In genomic region chr3:95037097-95037496, GRCh38 we compare ENCODE assay signal across 23 cellular contexts.
"Had no signal": no experiment of that assay in that cellular context is flagged by ENCODE, and none has a peak within 500 bp of the region (broad histone marks: within the 10 kb centered on the region; RNA-seq: fewer than 3 reads in every experiment).

No MANE protein-coding gene starts in this region.

- H3K4me3 Mint-ChIP-seq: central memory CD8-positive, alpha-beta T cell; naive thymus-derived CD8-positive, alpha-beta T cell; stimulated activated effector memory CD8-positive, alpha-beta T cell treated with anti-CD3 and anti-CD28 coated beads, Interleukin-12 subunit alpha, Interleukin-12 subunit beta, amount 100 ng/mL, for 72 hours; stimulated activated naive CD8-positive, alpha-beta T cell treated with anti-CD3 and anti-CD28 coated beads, Interleukin-15, Interleukin-2, amounts not matched to agents 100 ng/mL and 50 ng/mL, for 24 hours had no signal

- H3K4me3 ChIP-seq: dorsolateral prefrontal cortex, esophagus muscularis mucosa, gastroesophageal sphincter, lung, mucosa of descending colon, ovary, right lobe of liver, tibial artery, upper lobe of right lung had no signal

- H3K4me1 Mint-ChIP-seq: central memory CD8-positive, alpha-beta T cell; naive thymus-derived CD8-positive, alpha-beta T cell; stimulated activated effector memory CD8-positive, alpha-beta T cell treated with anti-CD3 and anti-CD28 coated beads, Interleukin-12 subunit alpha, Interleukin-12 subunit beta, amount 100 ng/mL, for 72 hours had no signal

- H3K27ac ChIP-seq: dorsolateral prefrontal cortex, epithelial cell of prostate, esophagus muscularis mucosa, gastroesophageal sphincter, ovary, right lobe of liver, tibial artery, upper lobe of right lung had no signal

- H3K9me3 ChIP-seq: esophagus muscularis mucosa, gastroesophageal sphincter, mucosa of descending colon, ovary, right lobe of liver, tibial artery, upper lobe of right lung had no signal

- H3K27me3 Mint-ChIP-seq: central memory CD8-positive, alpha-beta T cell; naive thymus-derived CD8-positive, alpha-beta T cell; progenitor cell of endocrine pancreas; stimulated activated naive CD8-positive, alpha-beta T cell treated with anti-CD3 and anti-CD28 coated beads, Interleukin-15, Interleukin-2, amounts not matched to agents 100 ng/mL and 50 ng/mL, for 24 hours had no signal

- H3K36me3 Mint-ChIP-seq: naive thymus-derived CD8-positive, alpha-beta T cell; stimulated activated effector memory CD8-positive, alpha-beta T cell treated with anti-CD3 and anti-CD28 coated beads, Interleukin-12 subunit alpha, Interleukin-12 subunit beta, amount 100 ng/mL, for 72 hours had no signal

- H3K4me1 ChIP-seq: esophagus muscularis mucosa, gastroesophageal sphincter, right lobe of liver, tibial artery, upper lobe of right lung had no signal

- H3K27me3 ChIP-seq: dorsolateral prefrontal cortex, esophagus muscularis mucosa, gastroesophageal sphincter, ovary, right lobe of liver, tibial artery, upper lobe of right lung had no signal

- DNase-seq: cortex of kidney; dorsolateral prefrontal cortex; effector memory CD4-positive, alpha-beta T cell; foreskin fibroblast; left colon; mesenchymal stem cell; mucosa of descending colon; naive thymus-derived CD8-positive, alpha-beta T cell; ovary; right lobe of liver; stimulated activated CD4-positive, alpha-beta T cell treated with anti-CD3 and anti-CD28 coated beads, Interleukin-4, amount 100 ng/mL, for 1 hour; stimulated activated CD8-positive, alpha-beta memory T cell treated with anti-CD3 and anti-CD28 coated beads, Interleukin-4, amount 100 ng/mL, for 48 hours; tibial artery; upper lobe of right lung had no signal

- H3K36me3 ChIP-seq: esophagus muscularis mucosa, gastroesophageal sphincter, ovary, right lobe of liver, tibial artery, upper lobe of right lung had no signal

- H3K27ac Mint-ChIP-seq: naive thymus-derived CD8-positive, alpha-beta T cell; progenitor cell of endocrine pancreas; stimulated activated effector memory CD8-positive, alpha-beta T cell treated with anti-CD3 and anti-CD28 coated beads, Interleukin-12 subunit alpha, Interleukin-12 subunit beta, amount 100 ng/mL, for 72 hours; stimulated activated naive CD8-positive, alpha-beta T cell treated with anti-CD3 and anti-CD28 coated beads, Interleukin-15, Interleukin-2, amounts not matched to agents 100 ng/mL and 50 ng/mL, for 24 hours had no signal

- ATAC-seq: gastroesophageal sphincter; left colon; left ventricle myocardium superior; mucosa of descending colon; naive thymus-derived CD8-positive, alpha-beta T cell; right lobe of liver; stimulated activated effector memory CD8-positive, alpha-beta T cell treated with anti-CD3 and anti-CD28 coated beads, Interleukin-12 subunit alpha, Interleukin-12 subunit beta, amount 100 ng/mL, for 72 hours; upper lobe of right lung had no signal
